ENCODE assay signal across 11 cellular contexts in the genomic region with DNA sequence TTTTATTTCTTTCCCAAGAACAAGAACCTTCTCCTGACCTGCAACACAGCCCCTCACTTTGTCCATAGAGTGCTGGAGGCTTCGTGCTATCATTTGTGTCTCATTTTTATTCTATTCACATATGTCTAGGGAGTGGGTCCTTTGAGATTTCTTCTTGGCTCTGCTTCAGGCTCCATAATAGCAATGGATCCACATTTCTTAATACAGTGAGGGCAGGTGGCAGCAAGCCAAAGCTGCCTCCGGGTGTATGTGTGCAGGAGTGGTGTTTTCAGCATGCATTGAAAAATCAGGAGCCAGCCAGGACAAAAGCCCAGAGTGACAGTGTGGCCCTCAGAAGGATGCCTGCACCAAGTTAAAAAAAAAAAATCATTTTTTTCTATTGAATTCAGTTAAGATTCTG.
DNase-seq lines count a peak whose midpoint lies in the region; ATAC-seq and TF ChIP-seq lines count a peak whose summit lies in the region.
"Had no signal": no experiment of that assay in that cellular context is flagged by ENCODE, and none has a peak within 500 bp of the region (broad histone marks: within the 10 kb centered on the region; RNA-seq: fewer than 3 reads in every experiment).

No MANE protein-coding gene starts in this region.

- no peaks in the 10 kb centered on the region for H3K27me3 ChIP-seq in SJCRH30

- H3K4me1 ChIP-seq in HEK293 (ENCODE audit: control insufficient read depth, insufficient read depth, low read length) (no peaks in the 10 kb centered on the region), SJCRH30 (peaks cover 31% of the 10 kb centered on the region)

- TF ChIP-seq CTCF in AG10803 (conservative IDR thresholded peaks at IDR 0.05; ENCODE audit: low read length) (no peak), HEK293 (tag by site-specific recombination; IDR thresholded peaks at IDR 0.05) (no peak)

- DNase-seq in AG10803 (ENCODE audit: low read depth), result peak; percentile 22
- peak; percentile 46 to 64 for DNase-seq in SJCRH30
- DNase-seq in left cardiac atrium, result peak; percentile 47
- DNase-seq in NCI-H1694 treated with DMSO at 0.1 percent for 48 hours (lab: John Stamatoyannopoulos, UW), result no peak
- DNase-seq in NCI-H146 treated with DMSO at 0.1 percent for 48 hours (lab: John Stamatoyannopoulos, UW; ENCODE audit: unreplicated experiment), result no peak
- no peak for DNase-seq in stimulated activated naive CD8-positive, alpha-beta T cell treated with anti-CD3 and anti-CD28 coated beads, Interleukin-15, Interleukin-2, amounts not matched to agents 100 U/mL and 50 U/mL, for 24 hours
- no peak for DNase-seq in DMS114 treated with DMSO at 0.1 percent for 48 hours (lab: John Stamatoyannopoulos, UW; ENCODE audit: unreplicated experiment)
- DNase-seq: activated CD4-positive, alpha-beta T cell treated with anti-CD3 and anti-CD28 coated beads for 1 hour; activated T-cell treated with anti-CD3 and anti-CD28 coated beads, Interleukin-2, amount 50 U/mL, for 4 hours; NK-92 treated with Interleukin-12 subunit alpha and Interleukin-12 subunit beta, amount 100 ng/mL, for 24 hours had no signal

- CTCF ChIA-PET in HEK293 (lab: Yijun Ruan, JAX), result no interaction called here

- intact Hi-C loops in left cardiac atrium (cut with DNase I), result no loop called here

- H3K36me3 ChIP-seq in HEK293 (ENCODE audit: control insufficient read depth in 2 of 2, insufficient read depth in 1 of 2, low read length in 2 of 2) (no peaks in the 10 kb centered on the region), SJCRH30 (no peaks in the 10 kb centered on the region)

- H3K27ac ChIP-seq in HEK293 (ENCODE audit: extremely low read depth, low read depth, low read length) (no peak overlapping the region), SJCRH30 (no peak overlapping the region)

- H3K4me3 ChIP-seq in AG10803 (ENCODE audit: low read length) (no peak overlapping the region), HEK293 (ENCODE audit: low read depth, low read length) (no peak overlapping the region), SJCRH30 (no peak overlapping the region)

- POLR2A ChIA-PET in HEK293 (lab: Yijun Ruan, JAX), result no interaction called here

- peak; percentile 38 to 53 for ATAC-seq in left cardiac atrium
- ATAC-seq in stimulated activated naive CD8-positive, alpha-beta T cell treated with anti-CD3 and anti-CD28 coated beads, Interleukin-15, Interleukin-2, amounts not matched to agents 100 U/mL and 50 U/mL, for 24 hours, result no peak
- ATAC-seq: activated T-cell treated with anti-CD3 and anti-CD28 coated beads, Interleukin-2, amount 50 U/mL, for 4 hours had no signal

- H3K9me3 ChIP-seq in HEK293 (ENCODE audit: control insufficient read depth, insufficient read depth, low read depth, low read length) (no peaks in the 10 kb centered on the region), SJCRH30 (replicated peaks) (no peaks in the 10 kb centered on the region)

TF ChIP-seq in HEK293, 187 proteins besides CTCF, POLR2A, EP300 and RAD21:
- 0 out of 2 replicates have a peak, but pooled peaks have one; percentile 32 for TF ChIP-seq ZNF335 (tag by site-specific recombination; conservative IDR thresholded peaks at IDR 0.05)
- no peak for TF ChIP-seq ZNF549 (tag by site-specific recombination; IDR thresholded peaks at IDR 0.05)

Comparison
In these comparisons a context has a peak if more than half of its experiments do, and no peak if none do; other contexts are left out.
1. DNase-seq: peak in AG10803 (single experiment), SJCRH30 (2 of 2) and left cardiac atrium (single experiment); none in NCI-H1694 treated with DMSO at 0.1 percent for 48 hours (single experiment), NCI-H146 treated with DMSO at 0.1 percent for 48 hours (single experiment), stimulated activated naive CD8-positive, alpha-beta T cell treated with anti-CD3 and anti-CD28 coated beads, Interleukin-15, Interleukin-2, amounts not matched to agents 100 U/mL and 50 U/mL, for 24 hours (single experiment) and DMS114 treated with DMSO at 0.1 percent for 48 hours (single experiment).